Comparison of ENCODE assay signal across 9 cellular contexts in genomic region chr14:92397140-92397815, GRCh38.
A peak's percentile ranks its signal among the peaks of the same experiment; 100 is the strongest.
DNase-seq lines count a peak whose midpoint lies in the region; ATAC-seq and TF ChIP-seq lines count a peak whose summit lies in the region.
"Had no signal": no experiment of that assay in that cellular context is flagged by ENCODE, and none has a peak within 500 bp of the region (broad histone marks: within the 10 kb centered on the region; RNA-seq: fewer than 3 reads in every experiment).

No MANE protein-coding gene starts in this region.

- H3K36me3 ChIP-seq in MG63 (no peaks in the 10 kb centered on the region), lower lobe of right lung (no peaks in the 10 kb centered on the region)
- H3K36me3 ChIP-seq: SJSA1 had no signal

- ATAC-seq in lower lobe of right lung (peak; percentile 78 to 88), GM18502 (IDR thresholded peaks at IDR 0.05; ENCODE audit: poor library complexity, unreplicated experiment) (no peak), HG02981 (IDR thresholded peaks at IDR 0.05; ENCODE audit: unreplicated experiment) (no peak)

- no peaks in the 10 kb centered on the region for H3K36me3 Mint-ChIP-seq in activated T-helper 2 cell treated with anti-CD3 and anti-CD28 coated beads, Interferon-gamma antibody, Interleukin-2, Interleukin-4, amounts not matched to agents 10 μg/mL and 5 μg/mL and 100 μg/mL, durations not matched to agents 14 hours and 24 hours and 36 hours (ENCODE audit: low read depth)

- H3K4me1 Mint-ChIP-seq in activated T-helper 2 cell treated with anti-CD3 and anti-CD28 coated beads, Interferon-gamma antibody, Interleukin-2, Interleukin-4, amounts not matched to agents 10 μg/mL and 5 μg/mL and 100 μg/mL, durations not matched to agents 14 hours and 24 hours and 36 hours (ENCODE audit: low read depth): no peaks in the 10 kb centered on the region

- H3K27ac Mint-ChIP-seq in activated T-helper 2 cell treated with anti-CD3 and anti-CD28 coated beads, Interferon-gamma antibody, Interleukin-2, Interleukin-4, amounts not matched to agents 10 μg/mL and 5 μg/mL and 100 μg/mL, durations not matched to agents 14 hours and 24 hours and 36 hours: no peak overlapping the region

- no peaks in the 10 kb centered on the region for H3K9me3 Mint-ChIP-seq in activated T-helper 2 cell treated with anti-CD3 and anti-CD28 coated beads, Interferon-gamma antibody, Interleukin-2, Interleukin-4, amounts not matched to agents 10 μg/mL and 5 μg/mL and 100 μg/mL, durations not matched to agents 14 hours and 24 hours and 36 hours

- no peak overlapping the region for H3K4me3 Mint-ChIP-seq in activated T-helper 2 cell treated with anti-CD3 and anti-CD28 coated beads, Interferon-gamma antibody, Interleukin-2, Interleukin-4, amounts not matched to agents 10 μg/mL and 5 μg/mL and 100 μg/mL, durations not matched to agents 14 hours and 24 hours and 36 hours (ENCODE audit: low read depth)

- H3K4me1 ChIP-seq in lower lobe of right lung: peaks cover 7% of the 10 kb centered on the region

- peaks cover 6% of the 10 kb centered on the region for H3K27me3 Mint-ChIP-seq in activated T-helper 2 cell treated with anti-CD3 and anti-CD28 coated beads, Interferon-gamma antibody, Interleukin-2, Interleukin-4, amounts not matched to agents 10 μg/mL and 5 μg/mL and 100 μg/mL, durations not matched to agents 14 hours and 24 hours and 36 hours (ENCODE audit: low read depth)

- H3K4me3 ChIP-seq in MG63 (no peak overlapping the region), cardiac fibroblast (replicated peaks in 1 of 2; ENCODE audit: low read depth in 2 of 2, low read length in 2 of 2) (no peak overlapping the region), lower lobe of right lung (no peak overlapping the region)
- H3K4me3 ChIP-seq: SJSA1 had no signal

- no peak for TF ChIP-seq CTCF in cardiac fibroblast (IDR thresholded peaks at IDR 0.05; ENCODE audit: low read depth, low read length)
- TF ChIP-seq CTCF in lower lobe of right lung (IDR thresholded peaks at IDR 0.05): no peak

- H3K27ac ChIP-seq in lower lobe of right lung: no peak overlapping the region
- H3K27ac ChIP-seq: SJSA1 had no signal

- H3K9me3 ChIP-seq in MG63 (no peaks in the 10 kb centered on the region), lower lobe of right lung (no peaks in the 10 kb centered on the region)
- H3K9me3 ChIP-seq: SJSA1 had no signal

- DNase-seq in COLO829 (ENCODE audit: low spot score) (peak; percentile 12), MG63 (peak; percentile 89), cardiac fibroblast (ENCODE audit: low read depth in 2 of 2) (peak; percentile 26 to 79), lower lobe of right lung (peak; percentile 80)
- no peak for DNase-seq in activated T-helper 2 cell treated with anti-CD3 and anti-CD28 coated beads, Interferon-gamma antibody, Interleukin-2, Interleukin-4, amounts not matched to agents 10 μg/mL and 5 μg/mL and 100 μg/mL, durations not matched to agents 14 hours and 24 hours and 36 hours (ENCODE audit: low spot score)
- no peak for DNase-seq in activated naive CD4-positive, alpha-beta T cell treated with Interleukin-2 at 50 U/mL for 16 hours

- H3K27me3 ChIP-seq in MG63 (no peaks in the 10 kb centered on the region), lower lobe of right lung (ENCODE audit: low read depth) (no peaks in the 10 kb centered on the region)
- H3K27me3 ChIP-seq: SJSA1 had no signal

- intact Hi-C loops in lower lobe of right lung (cut with DNase I): no loop called here
- intact Hi-C loops in activated T-helper 2 cell treated with anti-CD3 and anti-CD28 coated beads, Interferon-gamma antibody, Interleukin-2, Interleukin-4, amounts not matched to agents 10 μg/mL and 5 μg/mL and 100 μg/mL, durations not matched to agents 14 hours and 24 hours and 36 hours (cut with micrococcal nuclease): no loop called here

Comparison
In these comparisons a context has a peak if more than half of its experiments do, and no peak if none do; other contexts are left out.
1. DNase-seq: peak in COLO829 (single experiment), MG63 (single experiment), cardiac fibroblast (2 of 2) and lower lobe of right lung (single experiment); none in activated T-helper 2 cell treated with anti-CD3 and anti-CD28 coated beads, Interferon-gamma antibody, Interleukin-2, Interleukin-4, amounts not matched to agents 10 μg/mL and 5 μg/mL and 100 μg/mL, durations not matched to agents 14 hours and 24 hours and 36 hours (single experiment) and activated naive CD4-positive, alpha-beta T cell treated with Interleukin-2 at 50 U/mL for 16 hours (single experiment).
2. ATAC-seq: peak in lower lobe of right lung (2 of 2); none in GM18502 (single experiment) and HG02981 (single experiment).